ENCODE assay signal across 8 cellular contexts in genomic region chr12:121578230-121579189, GRCh38. TPM values are rescaled to one million over a fixed set of nuclear protein-coding genes. Genes with fewer than 3 reads are reported as not detected.
DNase-seq lines count a peak whose midpoint lies in the region; ATAC-seq and TF ChIP-seq lines count a peak whose summit lies in the region.

No MANE protein-coding gene starts in this region.

- H3K4me3 Mint-ChIP-seq in brain, result peak overlapping the region; percentile 86 to 98 (median 88)
- peak overlapping the region; percentile 95 for H3K4me3 Mint-ChIP-seq in stimulated activated memory B cell treated with anti-CD40 and anti-IgM and Interleukin-4, amounts not matched to agents 10 μg/mL and 1 μg/mL and 100 μg/mL, for 72 hours

- peak; percentile 46 for ATAC-seq in stimulated activated memory B cell treated with anti-CD40 and anti-IgM and Interleukin-4, amounts not matched to agents 10 μg/mL and 1 μg/mL and 100 μg/mL, for 72 hours
- ATAC-seq in GM18867 (IDR thresholded peaks at IDR 0.05; ENCODE audit: unreplicated experiment) (no peak), HG02885 (IDR thresholded peaks at IDR 0.05; ENCODE audit: poor library complexity, unreplicated experiment) (no peak)

- peaks cover 58% of the 10 kb centered on the region for H3K4me1 Mint-ChIP-seq in brain
- peaks cover 45% of the 10 kb centered on the region for H3K4me1 Mint-ChIP-seq in stimulated activated memory B cell treated with anti-CD40 and anti-IgM and Interleukin-4, amounts not matched to agents 10 μg/mL and 1 μg/mL and 100 μg/mL, for 72 hours

- H3K4me3 ChIP-seq in AG10803 (ENCODE audit: low read length) (peak overlapping the region; percentile 67), LNCaP clone FGC (ENCODE audit: low read depth, low read length) (peak overlapping the region; percentile 70)

- DNase-seq in AG10803 (ENCODE audit: low read depth) (no peak), LNCaP clone FGC (ENCODE audit: low read depth) (no peak), iPS-NIHi7 (ENCODE audit: extremely low spot score) (peak; percentile 49), SW 1271 (lab: John Stamatoyannopoulos, UW) (no peak)

- peaks cover 24% of the 10 kb centered on the region for H3K36me3 Mint-ChIP-seq in brain
- peaks cover 25% of the 10 kb centered on the region for H3K36me3 Mint-ChIP-seq in stimulated activated memory B cell treated with anti-CD40 and anti-IgM and Interleukin-4, amounts not matched to agents 10 μg/mL and 1 μg/mL and 100 μg/mL, for 72 hours

- peak overlapping the region in 4 of 5 experiments; percentile 70 to 97 (median 82) for H3K27ac Mint-ChIP-seq in brain
- H3K27ac Mint-ChIP-seq in stimulated activated memory B cell treated with anti-CD40 and anti-IgM and Interleukin-4, amounts not matched to agents 10 μg/mL and 1 μg/mL and 100 μg/mL, for 72 hours, result peak overlapping the region; percentile 99

- no peak for TF ChIP-seq CTCF in AG10803 (conservative IDR thresholded peaks at IDR 0.05; ENCODE audit: low read length)
- no peak for TF ChIP-seq CTCF in LNCaP clone FGC (IDR thresholded peaks at IDR 0.05; ENCODE audit: control insufficient read depth, extremely low read depth, insufficient read depth)
- no peak for TF ChIP-seq CTCF in brain (conservative IDR thresholded peaks at IDR 0.05)

- H3K9me3 Mint-ChIP-seq in brain, result no peaks in the 10 kb centered on the region
- no peaks in the 10 kb centered on the region for H3K9me3 Mint-ChIP-seq in stimulated activated memory B cell treated with anti-CD40 and anti-IgM and Interleukin-4, amounts not matched to agents 10 μg/mL and 1 μg/mL and 100 μg/mL, for 72 hours

- peaks cover 17% of the 10 kb centered on the region for H3K27me3 Mint-ChIP-seq in brain
- H3K27me3 Mint-ChIP-seq in stimulated activated memory B cell treated with anti-CD40 and anti-IgM and Interleukin-4, amounts not matched to agents 10 μg/mL and 1 μg/mL and 100 μg/mL, for 72 hours, result no peaks in the 10 kb centered on the region

RNA-seq across cellular contexts. Expression of gene KDM2B, which starts 2.3 kb away (rescaled TPM):
- polyA plus RNA-seq in brain (ENCODE audit: insufficient read depth, low read depth, low replicate concordance), result 29.7 TPM

RNA-seq across cellular contexts. Expression of gene ORAI1, which starts 47.8 kb away (rescaled TPM):
- 40.4 TPM for polyA plus RNA-seq in brain (ENCODE audit: insufficient read depth, low read depth, low replicate concordance)
